Comparison of ENCODE assay signal across 13 cellular contexts in the genomic region with DNA sequence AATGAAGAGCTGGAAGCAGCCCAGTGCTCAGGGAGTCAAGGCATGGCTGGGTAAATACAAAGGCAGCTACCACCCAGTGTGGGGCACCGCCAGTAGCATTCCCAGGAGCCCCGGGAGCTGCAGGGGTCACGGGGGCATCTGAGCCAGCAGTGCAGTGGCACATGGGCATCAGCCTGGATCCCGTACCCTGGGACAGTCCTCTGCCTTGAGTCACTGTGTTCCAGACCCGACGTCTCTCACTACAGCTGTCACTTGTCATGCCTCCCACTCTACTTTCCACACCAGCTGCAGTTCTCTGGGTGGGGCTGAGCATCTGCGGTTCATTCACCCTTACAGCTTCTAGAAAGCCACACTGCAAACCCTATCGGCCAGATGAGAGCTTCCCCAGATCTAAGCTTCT. TPM values are rescaled to one million over a fixed set of nuclear protein-coding genes. Genes with fewer than 3 reads are reported as not detected.
DNase-seq lines count a peak whose midpoint lies in the region; ATAC-seq, FAIRE-seq and TF ChIP-seq lines count a peak whose summit lies in the region.
"Had no signal": no experiment of that assay in that cellular context is flagged by ENCODE, and none has a peak within 500 bp of the region (broad histone marks: within the 10 kb centered on the region; RNA-seq: fewer than 3 reads in every experiment).

No MANE protein-coding gene starts in this region.

- no peak for TF ChIP-seq CTCF in GM06990 (IDR thresholded peaks at IDR 0.05; ENCODE audit: insufficient read depth, low read length, poor library complexity, severe bottlenecking)
- TF ChIP-seq CTCF in upper lobe of right lung (IDR thresholded peaks at IDR 0.05), result no peak

- ATAC-seq in HG02885 (IDR thresholded peaks at IDR 0.05; ENCODE audit: poor library complexity, unreplicated experiment), result peak; percentile 74
- ATAC-seq in HG03378 (IDR thresholded peaks at IDR 0.05; ENCODE audit: unreplicated experiment), result no peak
- no peak for ATAC-seq in upper lobe of right lung
- ATAC-seq: body of pancreas; CD8-positive, alpha-beta T cell had no signal

- H3K36me3 ChIP-seq in GM06990 (ENCODE audit: control insufficient read depth, insufficient read depth, low read length) (no peaks in the 10 kb centered on the region), upper lobe of right lung (no peaks in the 10 kb centered on the region)
- H3K36me3 ChIP-seq: neutrophil, tibial artery had no signal

- H3K27me3 ChIP-seq in GM06990 (replicated peaks; ENCODE audit: control insufficient read depth, insufficient read depth, low read length) (no peaks in the 10 kb centered on the region; the same call in 1 of the 2 replicates), upper lobe of right lung (peaks cover 3% of the 10 kb centered on the region)
- H3K27me3 ChIP-seq: body of pancreas had no signal

- FAIRE-seq in GM19239 (lab: Jason Lieb, UNC), result no peak

- H3K9me3 ChIP-seq in upper lobe of right lung, result no peaks in the 10 kb centered on the region
- H3K9me3 ChIP-seq: body of pancreas, neutrophil, tibial artery had no signal

- no peaks in the 10 kb centered on the region for H3K4me1 ChIP-seq in upper lobe of right lung
- H3K4me1 ChIP-seq: body of pancreas, tibial artery had no signal

- H3K4me3 ChIP-seq in GM06990 (replicated peaks; ENCODE audit: low read depth, low read length) (no peak overlapping the region), upper lobe of right lung (no peak overlapping the region)
- H3K4me3 ChIP-seq: body of pancreas, tibial artery had no signal

- H3K27ac ChIP-seq in caudate nucleus (ENCODE audit: low read depth, low read length), result no peak overlapping the region
- no peak overlapping the region for H3K27ac ChIP-seq in upper lobe of right lung
- H3K27ac ChIP-seq: body of pancreas, neutrophil, tibial artery had no signal

- intact Hi-C loops in upper lobe of right lung (cut with DNase I), result no loop called here

- DNase-seq in GM06990 (ENCODE audit: extremely low read depth, insufficient read length) (peak; percentile 57), GM19239 (ENCODE audit: insufficient read length, low spot score) (peak; percentile 26), caudate nucleus (lab: John Stamatoyannopoulos, UW) (peak in 45 of 61 donors; percentile 14 to 86 (median 39)), DMS114 treated with DMSO at 0.1 percent for 48 hours (lab: John Stamatoyannopoulos, UW; ENCODE audit: unreplicated experiment) (no peak), upper lobe of right lung (no peak), mesenteric fat pad (ENCODE audit: low spot score) (no peak)
- DNase-seq: body of pancreas; CD8-positive, alpha-beta T cell; NCI-H748 treated with DMSO at 0.1 percent for 48 hours; tibial artery had no signal

RNA-seq across cellular contexts. Expression of gene DHCR7, which starts 29.6 kb away (rescaled TPM):
- total RNA-seq in upper lobe of right lung, result 105 TPM
- 26.3 TPM for total RNA-seq in mesenteric fat pad

RNA-seq across cellular contexts. Expression of gene NADSYN1, which starts 34.4 kb away (rescaled TPM):
- total RNA-seq in upper lobe of right lung (91.3 TPM), mesenteric fat pad (48.0 TPM)

Comparison
In these comparisons a context has a peak if more than half of its experiments do, and no peak if none do; other contexts are left out.
1. DNase-seq: peak in GM06990 (single experiment), GM19239 (single experiment) and caudate nucleus (45 of 61); none in DMS114 treated with DMSO at 0.1 percent for 48 hours (single experiment), upper lobe of right lung (single experiment) and mesenteric fat pad (single experiment).